ENCODE assay signal across 20 cellular contexts in the genomic region with DNA sequence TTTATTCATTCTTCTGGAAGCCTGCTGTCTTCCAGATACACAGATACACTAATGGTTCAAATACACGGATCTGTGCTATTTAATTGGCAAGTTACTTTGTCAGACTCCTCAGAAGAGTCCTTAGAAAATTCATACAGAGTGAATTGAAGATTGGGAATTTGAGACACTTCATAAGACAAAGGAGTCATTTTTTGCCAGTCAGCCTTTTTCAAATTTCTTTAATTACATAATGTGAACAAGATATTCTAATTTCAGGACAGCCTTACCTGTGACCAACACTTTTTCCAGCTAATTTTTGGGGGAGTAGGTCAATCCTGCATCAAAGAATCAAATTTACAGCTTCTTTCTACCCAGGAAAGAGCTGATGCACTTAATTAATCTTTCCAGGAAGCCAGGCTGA. TPM values are rescaled to one million over a fixed set of nuclear protein-coding genes. Genes with fewer than 3 reads are reported as not detected.
DNase-seq lines count a peak whose midpoint lies in the region; ATAC-seq, FAIRE-seq and TF ChIP-seq lines count a peak whose summit lies in the region.
"Had no signal": no experiment of that assay in that cellular context is flagged by ENCODE, and none has a peak within 500 bp of the region (broad histone marks: within the 10 kb centered on the region; RNA-seq: fewer than 3 reads in every experiment).

No MANE protein-coding gene starts in this region.

- H2BK20ac ChIP-seq in IMR-90 (ENCODE audit: low read depth, low read length), result no peak overlapping the region

- CTCF ChIA-PET in IMR-90 (lab: Yijun Ruan, JAX) (no interaction called here), K562 (lab: Yijun Ruan, JAX; ENCODE audit: low intra/inter-chr PET ratio) (no interaction called here)

- no peak overlapping the region for H3K27ac Mint-ChIP-seq in activated naive CD8-positive, alpha-beta T cell treated with anti-CD3 and anti-CD28 coated beads for 36 hours
- H3K27ac Mint-ChIP-seq: CD4-positive, alpha-beta memory T cell; GM23338; H9 had no signal

- no peak overlapping the region for H2BK15ac ChIP-seq in IMR-90 (ENCODE audit: low read depth, low read length)

- no peaks in the 10 kb centered on the region for H3K27me3 Mint-ChIP-seq in activated naive CD8-positive, alpha-beta T cell treated with anti-CD3 and anti-CD28 coated beads for 36 hours

- no peak for TF ChIP-seq CTCF in IMR-90 (conservative IDR thresholded peaks at IDR 0.05; ENCODE audit: low read depth, low read length)
- TF ChIP-seq CTCF in K562 (IDR thresholded peaks at IDR 0.05 in 2 of 3, conservative IDR thresholded peaks at IDR 0.05 in 1 of 3; ENCODE audit: insufficient read depth in 2 of 3, low read depth in 1 of 3, low read length in 3 of 3), result no peak

- FAIRE-seq in K562 (lab: Jason Lieb, UNC), result no peak
- FAIRE-seq: GM12891, GM18507 had no signal

- no peaks in the 10 kb centered on the region for H3K79me1 ChIP-seq in IMR-90 (ENCODE audit: low read depth in 1 of 2, low read length in 2 of 2)

- H3K27me3 ChIP-seq in IMR-90 (ENCODE audit: control insufficient read depth, insufficient read depth, low read length) (peaks cover 4% of the 10 kb centered on the region), K562 (ENCODE audit: control insufficient read depth in 2 of 2, insufficient read depth in 2 of 2, low read length in 2 of 2) (no peaks in the 10 kb centered on the region)

- H3K4me1 Mint-ChIP-seq in activated naive CD8-positive, alpha-beta T cell treated with anti-CD3 and anti-CD28 coated beads for 36 hours, result no peaks in the 10 kb centered on the region
- H3K4me1 Mint-ChIP-seq: CD4-positive, alpha-beta memory T cell; GM23338; H9 had no signal

- WGBS in IMR-90 (ENCODE audit: extremely low coverage in 2 of 2, insufficient read length in 1 of 2), 2 experiments, result no CpG with 5 or more reads among the region's 1 CpG
- WGBS in K562 (ENCODE audit: insufficient coverage, low coverage, missing lambda C conversion rate), result 10% methylated on average over 1 of the region's 1 CpG

- H3K56ac ChIP-seq in IMR-90 (ENCODE audit: extremely low read depth, insufficient read depth, low read length), result no peak overlapping the region

- DNase-seq in NCI-H82 (lab: John Stamatoyannopoulos, UW), result peak; percentile 41
- no peak for DNase-seq in NCI-H82 treated with DMSO at 0.1 percent for 48 hours (lab: John Stamatoyannopoulos, UW; ENCODE audit: unreplicated experiment)
- no peak for DNase-seq in IMR-90
- DNase-seq in K562 (ENCODE audit: extremely low read depth in 1 of 4, low spot score in 3 of 4), result no peak
- no peak for DNase-seq in NCI-H1105 (lab: John Stamatoyannopoulos, UW)
- no peak for DNase-seq in activated CD4-positive, alpha-beta T cell treated with anti-CD3 and anti-CD28 coated beads, Interleukin-2, amount 50 U/mL, for 1 hour
- no peak for DNase-seq in activated naive CD8-positive, alpha-beta T cell treated with anti-CD3 and anti-CD28 coated beads for 36 hours
- DNase-seq: 8988T; C1 segment of cervical spinal cord; Calu3; CD4-positive, alpha-beta memory T cell; COR-L47; DMS53; DMS79 treated with DMSO at 0.1 percent for 48 hours; GF-D8; H9 had no signal

- no peaks in the 10 kb centered on the region for H3K36me3 Mint-ChIP-seq in activated naive CD8-positive, alpha-beta T cell treated with anti-CD3 and anti-CD28 coated beads for 36 hours
- H3K36me3 Mint-ChIP-seq: CD4-positive, alpha-beta memory T cell had no signal

- H3K4ac ChIP-seq in IMR-90 (ENCODE audit: low read depth, low read length), result no peak overlapping the region

- in situ Hi-C loops in IMR-90 (cut with MboI; ENCODE audit: low sequenced_read_pairs) (loop anchor here (25.0 kb wide), 1 partner anchor 690 kb away; the partner anchor contains the start of gene HSPA13), K562 (cut with MboI) (no loop called here)

- H2BK5ac ChIP-seq in IMR-90 (ENCODE audit: low read depth, low read length, poor library complexity, severe bottlenecking), result no peak overlapping the region

- H3K23ac ChIP-seq in IMR-90 (ENCODE audit: low read depth, low read length), result no peak overlapping the region

- POLR2A ChIA-PET in IMR-90 (lab: Charles Lee; ENCODE audit: unreplicated experiment) (no interaction called here), K562 (lab: Yijun Ruan, JAX) (no interaction called here)

- H3K4me3 ChIP-seq in IMR-90 (ENCODE audit: insufficient read depth, low read depth, low read length) (no peak overlapping the region), K562 (no peak overlapping the region)
- H3K4me3 ChIP-seq: GM23338 had no signal

- no peak overlapping the region for H3K9ac ChIP-seq in IMR-90 (ENCODE audit: low read depth, low read length)
- H3K9ac ChIP-seq in K562 (ENCODE audit: insufficient read depth in 1 of 2, low read depth in 2 of 2, low read length in 2 of 2), result no peak overlapping the region

- no peak overlapping the region for H2AK9ac ChIP-seq in IMR-90 (replicated peaks; ENCODE audit: low read depth, low read length, poor library complexity)

- TF ChIP-seq EP300 in K562 (IDR thresholded peaks at IDR 0.05; ENCODE audit: low read length), result no peak

- no peaks in the 10 kb centered on the region for H3K36me3 ChIP-seq in IMR-90 (ENCODE audit: control insufficient read depth, insufficient read depth, low read length)
- H3K36me3 ChIP-seq in K562 (ENCODE audit: control insufficient read depth, insufficient read depth, low read length), result no peaks in the 10 kb centered on the region

- dilution Hi-C loops in IMR-90 (cut with HindIII; ENCODE audit: low sequenced_read_pairs, unreplicated experiment), result no loop called here

- no peaks in the 10 kb centered on the region for H3K9me3 Mint-ChIP-seq in activated naive CD8-positive, alpha-beta T cell treated with anti-CD3 and anti-CD28 coated beads for 36 hours
- H3K9me3 Mint-ChIP-seq: CD4-positive, alpha-beta memory T cell; GM23338; H9 had no signal

- H2AFZ ChIP-seq in IMR-90 (replicated peaks; ENCODE audit: low read length, poor library complexity) (no peak overlapping the region), K562 (ENCODE audit: low read depth, low read length) (no peak overlapping the region)
- H2AFZ ChIP-seq: GM23338 had no signal

- TF ChIP-seq POLR2A in IMR-90 (IDR thresholded peaks at IDR 0.05; ENCODE audit: low read depth, low read length) (no peak), K562 (conservative IDR thresholded peaks at IDR 0.05) (no peak)

- H4K91ac ChIP-seq in IMR-90 (ENCODE audit: insufficient read depth, low read depth, low read length), result no peak overlapping the region

- H2BK120ac ChIP-seq in IMR-90 (ENCODE audit: low read depth, low read length), result no peak overlapping the region

- no peaks in the 10 kb centered on the region for H3K79me2 ChIP-seq in K562 (ENCODE audit: control insufficient read depth, insufficient read depth, low read length)

- BruUV-seq in IMR-90 (replicated peaks; lab: Mats Ljungman, UMichigan), result no TSS peak
- no TSS peak for BruUV-seq in K562 (replicated peaks; lab: Mats Ljungman, UMichigan)

- H3K4me2 ChIP-seq in IMR-90 (ENCODE audit: low read depth, low read length) (no peak overlapping the region), K562 (ENCODE audit: insufficient read depth, low read length) (no peak overlapping the region)
- H3K4me2 ChIP-seq: GM23338 had no signal

- intact Hi-C loops in IMR-90 (cut with micrococcal nuclease), result no loop called here
- intact Hi-C loops in K562 (cut with micrococcal nuclease), result no loop called here

- H3K4me1 ChIP-seq in IMR-90 (ENCODE audit: control insufficient read depth, insufficient read depth, low read length), result no peaks in the 10 kb centered on the region
- no peaks in the 10 kb centered on the region; a peak in 1 of 5 replicates for H3K4me1 ChIP-seq in K562 (replicated peaks in 1 of 2; ENCODE audit: control insufficient read depth in 2 of 2, insufficient read depth in 2 of 2, low read length in 2 of 2)

- no peak overlapping the region for H3K14ac ChIP-seq in IMR-90 (replicated peaks; ENCODE audit: low read depth, low read length)

- no peak overlapping the region for H3K18ac ChIP-seq in IMR-90 (ENCODE audit: low read depth, low read length)

- no peaks in the 10 kb centered on the region for H3K9me3 ChIP-seq in IMR-90 (ENCODE audit: control insufficient read depth, insufficient read depth, low read length)
- H3K9me3 ChIP-seq in K562 (replicated peaks; ENCODE audit: control insufficient read depth, insufficient read depth, low read depth, low read length), result no peaks in the 10 kb centered on the region

- H4K5ac ChIP-seq in IMR-90 (ENCODE audit: low read depth, low read length), result no peak overlapping the region

- ATAC-seq in IMR-90 (ENCODE audit: low read depth) (no peak), K562 (no peak)
- ATAC-seq: GM23338, HCT116 had no signal

- no peak overlapping the region for H4K8ac ChIP-seq in IMR-90 (ENCODE audit: low read depth in 2 of 2, low read length in 2 of 2)

- no peak for TF ChIP-seq RAD21 in IMR-90 (IDR thresholded peaks at IDR 0.05; ENCODE audit: low read length)
- TF ChIP-seq RAD21 in K562 (CRISPR knock-in tag; conservative IDR thresholded peaks at IDR 0.05 in 1 of 2, IDR thresholded peaks at IDR 0.05 in 1 of 2), result no peak

- H3K27ac ChIP-seq in IMR-90 (ENCODE audit: insufficient read depth, low read length) (no peak overlapping the region), K562 (ENCODE audit: extremely low read depth, low read depth, low read length) (no peak overlapping the region)

- no peak overlapping the region for H3K4me3 Mint-ChIP-seq in activated naive CD8-positive, alpha-beta T cell treated with anti-CD3 and anti-CD28 coated beads for 36 hours
- H3K4me3 Mint-ChIP-seq: CD4-positive, alpha-beta memory T cell; GM23338; H9 had no signal

- H2AK5ac ChIP-seq in IMR-90 (ENCODE audit: low read depth, low read length), result no peak overlapping the region

- H3K9me1 ChIP-seq in IMR-90 (ENCODE audit: insufficient read depth, low read length), result no peaks in the 10 kb centered on the region
- no peaks in the 10 kb centered on the region for H3K9me1 ChIP-seq in K562 (ENCODE audit: control insufficient read depth, insufficient read depth, low read length)

- H4K20me1 ChIP-seq in IMR-90 (ENCODE audit: insufficient read depth, low read length) (no peaks in the 10 kb centered on the region), K562 (replicated peaks; ENCODE audit: control insufficient read depth, insufficient read depth, low read length) (no peaks in the 10 kb centered on the region)

RNA-seq across cellular contexts. Expression of gene NRIP1, which starts 12.7 kb away (rescaled TPM):
- 73.8 and 85.3 TPM in 2 replicates for total RNA-seq in IMR-90 (2012; rRNA removed)
- 8.5 and 9.6 TPM in 2 replicates for polyA plus RNA-seq in IMR-90 (2012; rRNA removed)
- 1.4 and 1.5 TPM in 2 replicates for polyA plus RNA-seq in IMR-90 (2012; cell fraction: cytosol; rRNA removed)
- 1.7 and 17.8 TPM in 2 replicates for polyA plus RNA-seq in IMR-90 (2012; cell fraction: nucleus; rRNA removed; ENCODE audit: low replicate concordance)
- total RNA-seq in K562 (2011; cell fraction: chromatin; rRNA removed; ENCODE audit: low replicate concordance), result 9.0 and 32.0 TPM in 2 replicates
- 6.2 and 11.7 TPM in 2 replicates for total RNA-seq in K562 (2011; cell fraction: nucleolus; rRNA removed)
- total RNA-seq in K562 (2011; cell fraction: nucleoplasm; rRNA removed), result 13.6 and 23.1 TPM in 2 replicates
- 20.0 and 21.5 TPM in 2 replicates for total RNA-seq in K562 (2014; rRNA removed)
- 42.8 and 51.2 TPM in 2 replicates for total RNA-seq in K562 (2014; rRNA removed; fragmentation: Illumina TruSeq; extraction: Trizol)
- 36.8 and 39.0 TPM in 2 replicates for total RNA-seq in K562 (2015; rRNA removed; fragmentation: Illumina TruSeq; extraction: Trizol)
- total RNA-seq in K562 (2021), result 31.8 and 38.7 TPM in 2 replicates
- 16.2 and 17.1 TPM in 2 replicates for polyA plus RNA-seq in K562 (2011; rRNA removed)
- polyA plus RNA-seq in K562 (2011; cell fraction: cytosol; rRNA removed), result 2.5 and 6.4 TPM in 2 replicates
- 8.3 and 13.4 TPM in 2 replicates for polyA plus RNA-seq in K562 (2011; cell fraction: nucleus; rRNA removed)
- polyA plus RNA-seq in K562 (2012), result 8.2 and 14.6 TPM in 2 replicates
- polyA plus RNA-seq in K562 (2014; fragmentation: Illumina TruSeq; extraction: Trizol), result 17.2 and 19.6 TPM in 2 replicates
- 1 to 10 TPM; 4.3 to 6.3 TPM for polyA plus RNA-seq in K562 (2014; fragmentation: Nextera tagmentation; extraction: Ambion mirVana)
- 9.8 and 10.9 TPM in 2 replicates for polyA plus RNA-seq in K562 (2014; rRNA removed)
- 75.5 and 131 TPM in 2 replicates for polyA minus RNA-seq in K562 (2011; rRNA and poly(A)+ RNA removed)
- 20.7 and 24.4 TPM in 2 replicates for polyA minus RNA-seq in K562 (2011; cell fraction: cytosol; rRNA and poly(A)+ RNA removed)
- polyA minus RNA-seq in K562 (2011; cell fraction: nucleus; rRNA and poly(A)+ RNA removed), result 15.5 and 40.9 TPM in 2 replicates
- total RNA-seq in activated naive CD8-positive, alpha-beta T cell treated with anti-CD3 and anti-CD28 coated beads for 36 hours, result 10 to 100 TPM; 26.0 to 28.3 TPM
